1 cellular context compared by ENCODE assay signal in the genomic region with DNA sequence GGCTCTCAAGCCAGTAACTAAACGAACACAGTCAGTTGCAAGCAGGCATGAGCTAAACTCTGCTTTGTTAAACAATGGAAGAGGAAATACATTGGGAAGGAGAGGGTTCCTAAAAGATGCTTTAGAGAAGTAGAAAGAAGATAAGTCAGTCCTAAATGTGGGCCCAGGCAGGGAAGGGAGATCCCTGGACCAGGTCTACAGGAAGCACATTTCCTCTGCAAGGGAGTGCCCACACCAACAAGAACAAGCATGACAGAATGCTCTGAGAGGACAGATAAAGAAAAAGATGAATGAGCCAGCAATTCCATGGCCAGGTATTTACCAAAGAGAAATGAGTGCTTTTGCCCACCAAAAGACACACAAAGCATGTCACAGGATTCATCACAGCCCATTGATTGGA.
TF ChIP-seq lines count a peak whose summit lies in the region.

No MANE protein-coding gene starts in this region.

TF ChIP-seq in HepG2, 621 proteins besides CTCF, POLR2A, EP300 and RAD21 (continued from another document):
- TF ChIP-seq ZNF597 (CRISPR knock-in tag; IDR thresholded peaks at IDR 0.05) (no peak), ZNF543 (CRISPR knock-in tag; IDR thresholded peaks at IDR 0.05) (no peak), ZFX (CRISPR knock-in tag; IDR thresholded peaks at IDR 0.05; ENCODE audit: low read depth) (no peak), MTERF4 (CRISPR knock-in tag; IDR thresholded peaks at IDR 0.05) (no peak), ATF7 (IDR thresholded peaks at IDR 0.05) (no peak), ATF7 (CRISPR knock-in tag; IDR thresholded peaks at IDR 0.05) (no peak), IRF2 (CRISPR knock-in tag; IDR thresholded peaks at IDR 0.05) (no peak), TSC22D2 (CRISPR knock-in tag; IDR thresholded peaks at IDR 0.05; ENCODE audit: borderline replicate concordance) (no peak), ZNF768 (CRISPR knock-in tag; IDR thresholded peaks at IDR 0.05) (no peak), MED1 (CRISPR knock-in tag; IDR thresholded peaks at IDR 0.05) (no peak), ZNF552 (CRISPR knock-in tag; IDR thresholded peaks at IDR 0.05; ENCODE audit: borderline replicate concordance) (no peak), RARA (CRISPR knock-in tag; IDR thresholded peaks at IDR 0.05) (no peak)
- TF ChIP-seq, protein P1, sequence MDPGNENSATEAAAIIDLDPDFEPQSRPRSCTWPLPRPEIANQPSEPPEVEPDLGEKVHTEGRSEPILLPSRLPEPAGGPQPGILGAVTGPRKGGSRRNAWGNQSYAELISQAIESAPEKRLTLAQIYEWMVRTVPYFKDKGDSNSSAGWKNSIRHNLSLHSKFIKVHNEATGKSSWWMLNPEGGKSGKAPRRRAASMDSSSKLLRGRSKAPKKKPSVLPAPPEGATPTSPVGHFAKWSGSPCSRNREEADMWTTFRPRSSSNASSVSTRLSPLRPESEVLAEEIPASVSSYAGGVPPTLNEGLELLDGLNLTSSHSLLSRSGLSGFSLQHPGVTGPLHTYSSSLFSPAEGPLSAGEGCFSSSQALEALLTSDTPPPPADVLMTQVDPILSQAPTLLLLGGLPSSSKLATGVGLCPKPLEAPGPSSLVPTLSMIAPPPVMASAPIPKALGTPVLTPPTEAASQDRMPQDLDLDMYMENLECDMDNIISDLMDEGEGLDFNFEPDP (CRISPR knock-in tag; conservative IDR thresholded peaks at IDR 0.05), result no peak
- TF ChIP-seq, protein P2, sequence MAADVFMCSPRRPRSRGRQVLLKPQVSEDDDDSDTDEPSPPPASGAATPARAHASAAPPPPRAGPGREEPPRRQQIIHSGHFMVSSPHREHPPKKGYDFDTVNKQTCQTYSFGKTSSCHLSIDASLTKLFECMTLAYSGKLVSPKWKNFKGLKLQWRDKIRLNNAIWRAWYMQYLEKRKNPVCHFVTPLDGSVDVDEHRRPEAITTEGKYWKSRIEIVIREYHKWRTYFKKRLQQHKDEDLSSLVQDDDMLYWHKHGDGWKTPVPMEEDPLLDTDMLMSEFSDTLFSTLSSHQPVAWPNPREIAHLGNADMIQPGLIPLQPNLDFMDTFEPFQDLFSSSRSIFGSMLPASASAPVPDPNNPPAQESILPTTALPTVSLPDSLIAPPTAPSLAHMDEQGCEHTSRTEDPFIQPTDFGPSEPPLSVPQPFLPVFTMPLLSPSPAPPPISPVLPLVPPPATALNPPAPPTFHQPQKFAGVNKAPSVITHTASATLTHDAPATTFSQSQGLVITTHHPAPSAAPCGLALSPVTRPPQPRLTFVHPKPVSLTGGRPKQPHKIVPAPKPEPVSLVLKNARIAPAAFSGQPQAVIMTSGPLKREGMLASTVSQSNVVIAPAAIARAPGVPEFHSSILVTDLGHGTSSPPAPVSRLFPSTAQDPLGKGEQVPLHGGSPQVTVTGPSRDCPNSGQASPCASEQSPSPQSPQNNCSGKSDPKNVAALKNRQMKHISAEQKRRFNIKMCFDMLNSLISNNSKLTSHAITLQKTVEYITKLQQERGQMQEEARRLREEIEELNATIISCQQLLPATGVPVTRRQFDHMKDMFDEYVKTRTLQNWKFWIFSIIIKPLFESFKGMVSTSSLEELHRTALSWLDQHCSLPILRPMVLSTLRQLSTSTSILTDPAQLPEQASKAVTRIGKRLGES (CRISPR knock-in tag; IDR thresholded peaks at IDR 0.05; ENCODE audit: borderline replicate concordance), result no peak
- TF ChIP-seq, protein P3, sequence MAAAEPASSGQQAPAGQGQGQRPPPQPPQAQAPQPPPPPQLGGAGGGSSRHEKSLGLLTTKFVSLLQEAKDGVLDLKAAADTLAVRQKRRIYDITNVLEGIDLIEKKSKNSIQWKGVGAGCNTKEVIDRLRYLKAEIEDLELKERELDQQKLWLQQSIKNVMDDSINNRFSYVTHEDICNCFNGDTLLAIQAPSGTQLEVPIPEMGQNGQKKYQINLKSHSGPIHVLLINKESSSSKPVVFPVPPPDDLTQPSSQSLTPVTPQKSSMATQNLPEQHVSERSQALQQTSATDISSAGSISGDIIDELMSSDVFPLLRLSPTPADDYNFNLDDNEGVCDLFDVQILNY (CRISPR knock-in tag; conservative IDR thresholded peaks at IDR 0.05), result no peak
- TF ChIP-seq, protein P4, sequence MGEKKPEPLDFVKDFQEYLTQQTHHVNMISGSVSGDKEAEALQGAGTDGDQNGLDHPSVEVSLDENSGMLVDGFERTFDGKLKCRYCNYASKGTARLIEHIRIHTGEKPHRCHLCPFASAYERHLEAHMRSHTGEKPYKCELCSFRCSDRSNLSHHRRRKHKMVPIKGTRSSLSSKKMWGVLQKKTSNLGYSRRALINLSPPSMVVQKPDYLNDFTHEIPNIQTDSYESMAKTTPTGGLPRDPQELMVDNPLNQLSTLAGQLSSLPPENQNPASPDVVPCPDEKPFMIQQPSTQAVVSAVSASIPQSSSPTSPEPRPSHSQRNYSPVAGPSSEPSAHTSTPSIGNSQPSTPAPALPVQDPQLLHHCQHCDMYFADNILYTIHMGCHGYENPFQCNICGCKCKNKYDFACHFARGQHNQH (CRISPR knock-in tag; IDR thresholded peaks at IDR 0.05), result no peak
